10 cellular contexts compared by ENCODE assay signal in the genomic region with DNA sequence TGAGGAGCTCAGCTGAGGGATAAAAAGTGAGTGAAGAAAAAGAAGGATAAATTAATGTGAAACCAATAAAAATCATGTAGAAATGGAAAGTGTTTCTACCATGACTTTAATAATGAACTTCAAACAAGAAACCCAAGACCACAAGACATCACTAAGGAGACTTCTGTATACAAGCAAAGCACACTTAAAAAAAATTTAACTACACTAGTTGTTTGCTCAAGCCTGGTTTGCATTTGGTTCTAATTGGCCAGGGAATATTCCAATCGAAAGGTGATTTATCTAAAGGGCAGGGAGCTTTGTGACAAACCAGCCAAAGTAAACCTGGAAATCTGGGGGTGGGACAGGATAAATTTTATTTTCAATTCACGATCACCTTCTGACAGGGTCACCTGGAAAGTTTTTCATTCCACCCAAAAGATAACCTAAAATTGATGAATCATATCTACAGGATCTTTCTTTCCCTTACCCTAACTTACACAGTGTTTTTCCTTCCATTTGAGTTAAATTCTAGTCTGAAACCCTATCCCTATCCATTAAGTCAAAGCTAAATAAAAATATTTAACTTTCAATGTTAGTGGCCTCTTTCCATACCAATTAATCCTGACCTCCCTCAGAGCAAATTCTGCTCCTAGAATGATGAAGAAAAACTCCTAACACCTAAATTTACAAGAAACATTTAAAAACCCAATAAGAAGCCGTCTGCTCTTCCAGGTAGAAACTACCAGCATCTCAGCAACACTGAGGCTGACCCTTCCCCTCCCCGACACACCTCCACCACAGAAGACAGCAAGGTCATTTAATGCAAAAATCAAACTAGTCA. TPM values are rescaled to one million over a fixed set of nuclear protein-coding genes. Genes with fewer than 3 reads are reported as not detected.
A peak's percentile ranks its signal among the peaks of the same experiment; 100 is the strongest.
DNase-seq lines count a peak whose midpoint lies in the region; ATAC-seq and TF ChIP-seq lines count a peak whose summit lies in the region.
"Had no signal": no experiment of that assay in that cellular context is flagged by ENCODE, and none has a peak within 500 bp of the region (broad histone marks: within the 10 kb centered on the region; RNA-seq: fewer than 3 reads in every experiment).

No MANE protein-coding gene starts in this region.

- H3K4me3 ChIP-seq in iPS-18c (ENCODE audit: insufficient read depth, low read depth, low read length) = peak overlapping the region; percentile 63
- H3K4me3 ChIP-seq in thymus (ENCODE audit: low read length) = peak overlapping the region; percentile 89

- H3K27ac ChIP-seq in thymus (ENCODE audit: low read depth) = no peak overlapping the region

- POLR2A ChIA-PET in WTC11 (lab: Charles Lee) = no interaction called here

- peaks cover 19% of the 10 kb centered on the region for H3K4me1 ChIP-seq in thymus (ENCODE audit: control insufficient read depth, insufficient read depth, low read length)

- peaks cover 5% of the 10 kb centered on the region for H3K27me3 ChIP-seq in thymus (ENCODE audit: control insufficient read depth, insufficient read depth)

- H3K9me3 ChIP-seq in iPS-18c (ENCODE audit: control insufficient read depth, insufficient read depth, low read length) (no peaks in the 10 kb centered on the region), thymus (ENCODE audit: control insufficient read depth) (no peaks in the 10 kb centered on the region)

- 95% methylated on average over 4 of the region's 4 CpGs for WGBS in thymus

- H3K27me3 Mint-ChIP-seq in activated T-cell treated with anti-CD3 and anti-CD28 coated beads, Interleukin-2, amount 50 U/mL, for 4 hours (ENCODE audit: low read depth) = peaks cover 34% of the 10 kb centered on the region
- H3K27me3 Mint-ChIP-seq in WTC11 (ENCODE audit: low read depth) = peaks cover 18% of the 10 kb centered on the region

- ATAC-seq in activated T-cell treated with anti-CD3 and anti-CD28 coated beads, Interleukin-2, amount 50 U/mL, for 4 hours = no peak
- ATAC-seq in WTC11 = no peak

- DNase-seq in activated T-cell treated with anti-CD3 and anti-CD28 coated beads, Interleukin-2, amount 50 U/mL, for 4 hours = no peak
- no peak for DNase-seq in activated T-cell treated with anti-CD3 and anti-CD28 coated beads, Interleukin-2, amount 50 U/mL, for 48 hours
- DNase-seq in WTC11 (ENCODE audit: low spot score) (no peak), GM10266 (ENCODE audit: extremely low spot score) (no peak), occipital lobe (lab: John Stamatoyannopoulos, UW) (no peak), germinal center (ENCODE audit: low spot score) (no peak)
- DNase-seq: activated T-cell treated with anti-CD3 and anti-CD28 coated beads for 4 hours, NCI-H446 had no signal

- CTCF ChIA-PET in WTC11 (lab: Charles Lee) = interaction anchor here (1.1 to 1.2 kb wide), 2 partner anchors 99 to 108 kb away, joined by 3 to 5 read pairs; no protein-coding TSS in a partner anchor

- H3K36me3 Mint-ChIP-seq in activated T-cell treated with anti-CD3 and anti-CD28 coated beads, Interleukin-2, amount 50 U/mL, for 4 hours (ENCODE audit: insufficient read depth) = no peaks in the 10 kb centered on the region
- H3K36me3 Mint-ChIP-seq in WTC11 = peaks cover 14% of the 10 kb centered on the region

- no peaks in the 10 kb centered on the region for H3K36me3 ChIP-seq in thymus (ENCODE audit: control insufficient read depth, insufficient read depth)

- no peak overlapping the region for H3K27ac Mint-ChIP-seq in WTC11

- peak overlapping the region; percentile 85 for H3K4me3 Mint-ChIP-seq in activated T-cell treated with anti-CD3 and anti-CD28 coated beads, Interleukin-2, amount 50 U/mL, for 4 hours
- peak overlapping the region; percentile 64 for H3K4me3 Mint-ChIP-seq in WTC11

- H3K4me1 Mint-ChIP-seq in activated T-cell treated with anti-CD3 and anti-CD28 coated beads, Interleukin-2, amount 50 U/mL, for 4 hours (ENCODE audit: low read depth) = peaks cover 34% of the 10 kb centered on the region
- H3K4me1 Mint-ChIP-seq in WTC11 = peaks cover 60% of the 10 kb centered on the region

- no peaks in the 10 kb centered on the region for H3K9me3 Mint-ChIP-seq in activated T-cell treated with anti-CD3 and anti-CD28 coated beads, Interleukin-2, amount 50 U/mL, for 4 hours
- no peaks in the 10 kb centered on the region for H3K9me3 Mint-ChIP-seq in WTC11

- no peak for TF ChIP-seq CTCF in WTC11 (IDR thresholded peaks at IDR 0.05)
- no peak for TF ChIP-seq CTCF in GM10266 (IDR thresholded peaks at IDR 0.05; ENCODE audit: control insufficient read depth, insufficient read depth, low read depth, missing control alignments)

TF ChIP-seq in WTC11, 78 proteins besides CTCF, POLR2A, EP300 and RAD21 (continues in another document):
- TF ChIP-seq ZNF317 (CRISPR knock-in tag; IDR thresholded peaks at IDR 0.05; ENCODE audit: borderline replicate concordance, low read depth) (no peak), ZSCAN18 (CRISPR knock-in tag; IDR thresholded peaks at IDR 0.05) (no peak), KAT7 (CRISPR knock-in tag; IDR thresholded peaks at IDR 0.05; ENCODE audit: borderline replicate concordance) (no peak), RORB (CRISPR knock-in tag; IDR thresholded peaks at IDR 0.05) (no peak), CBFB (CRISPR knock-in tag; IDR thresholded peaks at IDR 0.05; ENCODE audit: low read depth) (no peak)
- TF ChIP-seq, protein P1, sequence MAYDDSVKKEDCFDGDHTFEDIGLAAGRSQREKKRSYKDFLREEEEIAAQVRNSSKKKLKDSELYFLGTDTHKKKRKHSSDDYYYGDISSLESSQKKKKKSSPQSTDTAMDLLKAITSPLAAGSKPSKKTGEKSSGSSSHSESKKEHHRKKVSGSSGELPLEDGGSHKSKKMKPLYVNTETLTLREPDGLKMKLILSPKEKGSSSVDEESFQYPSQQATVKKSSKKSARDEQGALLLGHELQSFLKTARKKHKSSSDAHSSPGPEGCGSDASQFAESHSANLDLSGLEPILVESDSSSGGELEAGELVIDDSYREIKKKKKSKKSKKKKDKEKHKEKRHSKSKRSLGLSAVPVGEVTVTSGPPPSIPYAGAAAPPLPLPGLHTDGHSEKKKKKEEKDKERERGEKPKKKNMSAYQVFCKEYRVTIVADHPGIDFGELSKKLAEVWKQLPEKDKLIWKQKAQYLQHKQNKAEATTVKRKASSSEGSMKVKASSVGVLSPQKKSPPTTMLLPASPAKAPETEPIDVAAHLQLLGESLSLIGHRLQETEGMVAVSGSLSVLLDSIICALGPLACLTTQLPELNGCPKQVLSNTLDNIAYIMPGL (CRISPR knock-in tag; IDR thresholded peaks at IDR 0.05) = no peak
- TF ChIP-seq, protein P2, sequence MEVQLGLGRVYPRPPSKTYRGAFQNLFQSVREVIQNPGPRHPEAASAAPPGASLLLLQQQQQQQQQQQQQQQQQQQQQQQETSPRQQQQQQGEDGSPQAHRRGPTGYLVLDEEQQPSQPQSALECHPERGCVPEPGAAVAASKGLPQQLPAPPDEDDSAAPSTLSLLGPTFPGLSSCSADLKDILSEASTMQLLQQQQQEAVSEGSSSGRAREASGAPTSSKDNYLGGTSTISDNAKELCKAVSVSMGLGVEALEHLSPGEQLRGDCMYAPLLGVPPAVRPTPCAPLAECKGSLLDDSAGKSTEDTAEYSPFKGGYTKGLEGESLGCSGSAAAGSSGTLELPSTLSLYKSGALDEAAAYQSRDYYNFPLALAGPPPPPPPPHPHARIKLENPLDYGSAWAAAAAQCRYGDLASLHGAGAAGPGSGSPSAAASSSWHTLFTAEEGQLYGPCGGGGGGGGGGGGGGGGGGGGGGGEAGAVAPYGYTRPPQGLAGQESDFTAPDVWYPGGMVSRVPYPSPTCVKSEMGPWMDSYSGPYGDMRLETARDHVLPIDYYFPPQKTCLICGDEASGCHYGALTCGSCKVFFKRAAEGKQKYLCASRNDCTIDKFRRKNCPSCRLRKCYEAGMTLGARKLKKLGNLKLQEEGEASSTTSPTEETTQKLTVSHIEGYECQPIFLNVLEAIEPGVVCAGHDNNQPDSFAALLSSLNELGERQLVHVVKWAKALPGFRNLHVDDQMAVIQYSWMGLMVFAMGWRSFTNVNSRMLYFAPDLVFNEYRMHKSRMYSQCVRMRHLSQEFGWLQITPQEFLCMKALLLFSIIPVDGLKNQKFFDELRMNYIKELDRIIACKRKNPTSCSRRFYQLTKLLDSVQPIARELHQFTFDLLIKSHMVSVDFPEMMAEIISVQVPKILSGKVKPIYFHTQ (CRISPR knock-in tag; IDR thresholded peaks at IDR 0.05) = no peak
- TF ChIP-seq, protein P3, sequence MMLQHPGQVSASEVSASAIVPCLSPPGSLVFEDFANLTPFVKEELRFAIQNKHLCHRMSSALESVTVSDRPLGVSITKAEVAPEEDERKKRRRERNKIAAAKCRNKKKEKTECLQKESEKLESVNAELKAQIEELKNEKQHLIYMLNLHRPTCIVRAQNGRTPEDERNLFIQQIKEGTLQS (CRISPR knock-in tag; conservative IDR thresholded peaks at IDR 0.05) = no peak

RNA-seq across cellular contexts. Expression of gene EGLN3, which starts 2.5 kb away (rescaled TPM):
- total RNA-seq in activated T-cell treated with anti-CD3 and anti-CD28 coated beads, Interleukin-2, amount 50 U/mL, for 4 hours = 1 to 10 TPM; 2.0 to 2.8 (median 2.4) TPM
- 20.0 to 22.0 TPM (median 21.0 TPM) in 3 replicates for total RNA-seq in WTC11 (2021)
- 8.6 TPM for polyA plus RNA-seq in thymus
- total RNA-seq in occipital lobe = 9.7 TPM
